Comparison of ENCODE assay signal across 8 cellular contexts in genomic region chr3:170222647-170223541, GRCh38. TPM values are rescaled to one million over a fixed set of nuclear protein-coding genes. Genes with fewer than 3 reads are reported as not detected.
DNase-seq lines count a peak whose midpoint lies in the region; ATAC-seq and TF ChIP-seq lines count a peak whose summit lies in the region.

No MANE protein-coding gene starts in this region.

- H3K27ac Mint-ChIP-seq in activated naive CD8-positive, alpha-beta T cell treated with anti-CD3 and anti-CD28 coated beads, Interleukin-2, amount 10 ng/mL, durations not matched to agents 7 days and 5 days = peak overlapping the region; percentile 73
- H3K27ac Mint-ChIP-seq in progenitor cell of endocrine pancreas = peak overlapping the region; percentile 96

- POLR2A ChIA-PET in Panc1 (lab: Charles Lee) = interaction anchor here (0.6 to 0.8 kb wide), 2 partner anchors 15 to 135 kb away, joined by 3 to 4 read pairs; partner anchors contain the start of gene SKIL
- POLR2A ChIA-PET in activated naive CD8-positive, alpha-beta T cell treated with anti-CD3 and anti-CD28 coated beads, Interleukin-2, amount 10 ng/mL, durations not matched to agents 7 days and 5 days (lab: Charles Lee) = interaction anchor here (1.0 to 1.8 kb wide), 5 partner anchors 35 to 458 kb away, joined by 4 to 11 read pairs (median 6); partner anchors contain the start of genes PHC3, SKIL and TERC

- peak overlapping the region; percentile 90 for H3K4me3 Mint-ChIP-seq in activated naive CD8-positive, alpha-beta T cell treated with anti-CD3 and anti-CD28 coated beads, Interleukin-2, amount 10 ng/mL, durations not matched to agents 7 days and 5 days
- peak overlapping the region; percentile 89 for H3K4me3 Mint-ChIP-seq in progenitor cell of endocrine pancreas (ENCODE audit: low read depth)

- H3K36me3 Mint-ChIP-seq in activated naive CD8-positive, alpha-beta T cell treated with anti-CD3 and anti-CD28 coated beads, Interleukin-2, amount 10 ng/mL, durations not matched to agents 7 days and 5 days = peaks cover 1% of the 10 kb centered on the region
- H3K36me3 Mint-ChIP-seq in progenitor cell of endocrine pancreas (ENCODE audit: insufficient read depth) = no peaks in the 10 kb centered on the region

- H3K4me1 ChIP-seq in Panc1 (ENCODE audit: control insufficient read depth, insufficient read depth, low read length) = peaks cover under 1% of the 10 kb centered on the region; the same call in 1 of the 2 replicates
- peaks cover 38% of the 10 kb centered on the region for H3K4me1 ChIP-seq in left ventricle myocardium inferior
- peaks cover 0 to 4% of the 10 kb centered on the region in 2 donors for H3K4me1 ChIP-seq in uterus

- H3K4me1 Mint-ChIP-seq in activated naive CD8-positive, alpha-beta T cell treated with anti-CD3 and anti-CD28 coated beads, Interleukin-2, amount 10 ng/mL, durations not matched to agents 7 days and 5 days = peaks cover 23% of the 10 kb centered on the region
- H3K4me1 Mint-ChIP-seq in progenitor cell of endocrine pancreas (ENCODE audit: low read depth) = peaks cover 28% of the 10 kb centered on the region

- DNase-seq in AML-193 (lab: John Stamatoyannopoulos, UW) (peak; percentile 33 to 58), Panc1 (ENCODE audit: low read depth, low spot score) (no peak), left ventricle myocardium inferior (no peak), progenitor cell of endocrine pancreas (ENCODE audit: low spot score, unreplicated experiment) (no peak), uterus (peak in 1 of 2 donors; percentile 45)
- DNase-seq in activated naive CD8-positive, alpha-beta T cell treated with anti-CD3 and anti-CD28 coated beads, Interleukin-2, amount 10 ng/mL, durations not matched to agents 7 days and 5 days = peak; percentile 27

- in situ Hi-C loops in Panc1 (cut with HindIII; ENCODE audit: low pct_unique_long_range_greater_than_20kb, low sequenced_read_pairs) = no loop called here

- intact Hi-C loops in Panc1 (cut with micrococcal nuclease; ENCODE audit: unreplicated experiment) = no loop called here
- intact Hi-C loops in left ventricle myocardium inferior (cut with micrococcal nuclease) = no loop called here
- intact Hi-C loops in uterus (cut with DNase I; ENCODE audit: low total_unique reads) = no loop called here

- TSS peak; percentile 80 for BruUV-seq in Panc1 (replicated peaks; lab: Mats Ljungman, UMichigan)

- CTCF ChIA-PET in Panc1 (lab: Charles Lee) = interaction anchor here (0.6 kb wide), 1 partner anchor 133 kb away, joined by 3 read pairs; no protein-coding TSS in a partner anchor

- H3K9me3 Mint-ChIP-seq in activated naive CD8-positive, alpha-beta T cell treated with anti-CD3 and anti-CD28 coated beads, Interleukin-2, amount 10 ng/mL, durations not matched to agents 7 days and 5 days = no peaks in the 10 kb centered on the region
- H3K9me3 Mint-ChIP-seq in progenitor cell of endocrine pancreas (ENCODE audit: low read depth) = no peaks in the 10 kb centered on the region

- H3K9me3 ChIP-seq in Panc1 (ENCODE audit: control insufficient read depth, insufficient read depth, low read depth, low read length) = no peaks in the 10 kb centered on the region
- peaks cover 5% of the 10 kb centered on the region for H3K9me3 ChIP-seq in left ventricle myocardium inferior (replicated peaks)
- H3K9me3 ChIP-seq in uterus = no peaks in the 10 kb centered on the region

- TF ChIP-seq CTCF in Panc1 (IDR thresholded peaks at IDR 0.05) (no peak), left ventricle myocardium inferior (IDR thresholded peaks at IDR 0.05; ENCODE audit: borderline replicate concordance) (peak; percentile 11), progenitor cell of endocrine pancreas (IDR thresholded peaks at IDR 0.05; ENCODE audit: unreplicated experiment) (peak; percentile 20), uterus (IDR thresholded peaks at IDR 0.05) (peak in 1 of 4 experiments; percentile 8)

- no peaks in the 10 kb centered on the region for H3K27me3 Mint-ChIP-seq in activated naive CD8-positive, alpha-beta T cell treated with anti-CD3 and anti-CD28 coated beads, Interleukin-2, amount 10 ng/mL, durations not matched to agents 7 days and 5 days
- no peaks in the 10 kb centered on the region for H3K27me3 Mint-ChIP-seq in progenitor cell of endocrine pancreas

- peak overlapping the region; percentile 98 for H3K27ac ChIP-seq in Panc1 (ENCODE audit: low read length)
- peak overlapping the region; percentile 93 for H3K27ac ChIP-seq in left ventricle myocardium inferior (replicated peaks)
- H3K27ac ChIP-seq in uterus = peak overlapping the region; percentile 84 to 92

- no peaks in the 10 kb centered on the region for H3K36me3 ChIP-seq in Panc1 (ENCODE audit: control insufficient read depth, insufficient read depth, low read length)
- H3K36me3 ChIP-seq in left ventricle myocardium inferior = no peaks in the 10 kb centered on the region
- no peaks in the 10 kb centered on the region for H3K36me3 ChIP-seq in uterus

- H3K27me3 ChIP-seq in Panc1 (ENCODE audit: control insufficient read depth, insufficient read depth, low read length) (no peaks in the 10 kb centered on the region), left ventricle myocardium inferior (ENCODE audit: low read depth) (no peaks in the 10 kb centered on the region), uterus (no peaks in the 10 kb centered on the region)

- TF ChIP-seq POLR2A in uterus (IDR thresholded peaks at IDR 0.05) = no peak

- peak overlapping the region; percentile 67 to 95 for H3K4me3 ChIP-seq in Panc1 (ENCODE audit: low read depth in 2 of 2, low read length in 2 of 2)
- peak overlapping the region; percentile 99 for H3K4me3 ChIP-seq in left ventricle myocardium inferior
- H3K4me3 ChIP-seq in uterus = peak overlapping the region; percentile 83 to 97

- ATAC-seq in GM18861 (IDR thresholded peaks at IDR 0.05; ENCODE audit: unreplicated experiment) = peak; percentile 31
- ATAC-seq in HG03139 (IDR thresholded peaks at IDR 0.05; ENCODE audit: unreplicated experiment) = peak; percentile 23
- ATAC-seq in Panc1 = peak; percentile 65
- ATAC-seq in activated naive CD8-positive, alpha-beta T cell treated with anti-CD3 and anti-CD28 coated beads, Interleukin-2, amount 10 ng/mL, durations not matched to agents 7 days and 5 days (ENCODE audit: low read depth) = peak; percentile 36

RNA-seq across cellular contexts. Expression of gene PRKCI, which starts 0.7 kb away (rescaled TPM):
- 43.7 TPM for total RNA-seq in Panc1 (2021; ENCODE audit: unreplicated experiment)
- polyA plus RNA-seq in Panc1 (2012; ENCODE audit: insufficient read length) = 17.7 TPM
- total RNA-seq in activated naive CD8-positive, alpha-beta T cell treated with anti-CD3 and anti-CD28 coated beads, Interleukin-2, amount 10 ng/mL, durations not matched to agents 7 days and 5 days = 10 to 100 TPM; 23.7 to 24.2 TPM
- 10.9 TPM for total RNA-seq in left ventricle myocardium inferior
- total RNA-seq in progenitor cell of endocrine pancreas = 61.4 and 67.6 TPM in 2 replicates
- 10 to 100 TPM; 14.9 to 84.9 (median 40.6) TPM for total RNA-seq in uterus

RNA-seq across cellular contexts. Expression of gene PHC3, which starts 41.4 kb away (rescaled TPM):
- 53.8 TPM for total RNA-seq in Panc1 (2021; ENCODE audit: unreplicated experiment)
- 13.9 TPM for polyA plus RNA-seq in Panc1 (2012; ENCODE audit: insufficient read length)
- 100 to 1,000 TPM in 1 of 2 experiments, 10 to 100 TPM in 1; 94.9 to 105 TPM for total RNA-seq in activated naive CD8-positive, alpha-beta T cell treated with anti-CD3 and anti-CD28 coated beads, Interleukin-2, amount 10 ng/mL, durations not matched to agents 7 days and 5 days
- total RNA-seq in left ventricle myocardium inferior = 53.1 TPM
- total RNA-seq in progenitor cell of endocrine pancreas = 57.5 and 71.8 TPM in 2 replicates
- total RNA-seq in uterus = 100 to 1,000 TPM in 2 of 4 donors, 10 to 100 TPM in 2; 28.5 to 164 (median 87.1) TPM

Comparison
In these comparisons a context has a peak if more than half of its experiments do, and no peak if none do; other contexts are left out.
1. DNase-seq: peak in AML-193 (2 of 2) and activated naive CD8-positive, alpha-beta T cell treated with anti-CD3 and anti-CD28 coated beads, Interleukin-2, amount 10 ng/mL, durations not matched to agents 7 days and 5 days (single experiment); none in Panc1 (single experiment), left ventricle myocardium inferior (single experiment) and progenitor cell of endocrine pancreas (single experiment).
2. Peak in every context shown above with its lines, with median percentiles within 50 percentile points of each other: ATAC-seq, H3K27ac ChIP-seq and H3K4me3 ChIP-seq.